In genomic region chr9:16709936-16710335, GRCh38 we compare ENCODE assay signal across 22 cellular contexts.
"Had no signal": no experiment of that assay in that cellular context is flagged by ENCODE, and none has a peak within 500 bp of the region (broad histone marks: within the 10 kb centered on the region; RNA-seq: fewer than 3 reads in every experiment).

No MANE protein-coding gene starts in this region.

- H3K36me3 ChIP-seq: esophagus muscularis mucosa, neutrophil, ovary, vagina had no signal

- H3K4me3 ChIP-seq: coronary artery, esophagus muscularis mucosa, lung, ovary, vagina had no signal

- H3K27ac Mint-ChIP-seq: activated naive CD8-positive, alpha-beta T cell treated with anti-CD3 and anti-CD28 coated beads, Interleukin-2, amount 10 ng/mL, durations not matched to agents 7 days and 5 days; naive thymus-derived CD4-positive, alpha-beta T cell; stimulated activated memory B cell treated with anti-CD40 and anti-IgM and Interleukin-4, amounts not matched to agents 10 μg/mL and 1 μg/mL and 100 μg/mL, for 72 hours; T-helper 17 cell had no signal

- ATAC-seq: naive thymus-derived CD4-positive, alpha-beta T cell; right cardiac atrium; stimulated activated memory B cell treated with anti-CD40 and anti-IgM and Interleukin-4, amounts not matched to agents 10 μg/mL and 1 μg/mL and 100 μg/mL, for 72 hours; T-helper 17 cell had no signal

- H3K27me3 ChIP-seq: esophagus muscularis mucosa, neutrophil, ovary, vagina had no signal

- H3K9me3 ChIP-seq: esophagus muscularis mucosa, neutrophil, ovary, psoas muscle, vagina had no signal

- DNase-seq: activated CD4-positive, alpha-beta T cell treated with anti-CD3 and anti-CD28 coated beads for 4 hours; activated CD4-positive, alpha-beta T cell treated with anti-CD3 and anti-CD28 coated beads, Interleukin-2, amount 50 U/mL, for 48 hours; activated CD4-positive, CD25-positive, alpha-beta regulatory T cell; activated naive CD4-positive, alpha-beta T cell treated with Interleukin-2 at 50 U/mL for 16 hours; activated naive CD8-positive, alpha-beta T cell treated with anti-CD3 and anti-CD28 coated beads, Interleukin-2, amount 10 ng/mL, durations not matched to agents 7 days and 5 days; activated T-cell treated with anti-CD3 and anti-CD28 coated beads, Interleukin-2, amount 50 U/mL, for 48 hours; amniotic stem cell; hippocampal formation; islet precursor cell; naive thymus-derived CD4-positive, alpha-beta T cell; ovary; psoas muscle; right cardiac atrium; stimulated activated CD4-positive, alpha-beta T cell treated with anti-CD3 and anti-CD28 coated beads, Interleukin-1b, Interleukin-23, amount 100 ng/mL, for 48 hours; T-helper 17 cell; trophoblast cell had no signal

- H3K4me3 Mint-ChIP-seq: activated naive CD8-positive, alpha-beta T cell treated with anti-CD3 and anti-CD28 coated beads, Interleukin-2, amount 10 ng/mL, durations not matched to agents 7 days and 5 days; naive thymus-derived CD4-positive, alpha-beta T cell; stimulated activated memory B cell treated with anti-CD40 and anti-IgM and Interleukin-4, amounts not matched to agents 10 μg/mL and 1 μg/mL and 100 μg/mL, for 72 hours; T-helper 17 cell had no signal

- H3K9me3 Mint-ChIP-seq: activated naive CD8-positive, alpha-beta T cell treated with anti-CD3 and anti-CD28 coated beads, Interleukin-2, amount 10 ng/mL, durations not matched to agents 7 days and 5 days had no signal

- H3K36me3 Mint-ChIP-seq: activated naive CD8-positive, alpha-beta T cell treated with anti-CD3 and anti-CD28 coated beads, Interleukin-2, amount 10 ng/mL, durations not matched to agents 7 days and 5 days; naive thymus-derived CD4-positive, alpha-beta T cell; stimulated activated memory B cell treated with anti-CD40 and anti-IgM and Interleukin-4, amounts not matched to agents 10 μg/mL and 1 μg/mL and 100 μg/mL, for 72 hours had no signal

- H3K4me1 ChIP-seq: vagina had no signal

- H3K4me1 Mint-ChIP-seq: stimulated activated memory B cell treated with anti-CD40 and anti-IgM and Interleukin-4, amounts not matched to agents 10 μg/mL and 1 μg/mL and 100 μg/mL, for 72 hours; T-helper 17 cell had no signal

- H3K27ac ChIP-seq: coronary artery, neutrophil, vagina had no signal

- H3K27me3 Mint-ChIP-seq: activated naive CD8-positive, alpha-beta T cell treated with anti-CD3 and anti-CD28 coated beads, Interleukin-2, amount 10 ng/mL, durations not matched to agents 7 days and 5 days; stimulated activated memory B cell treated with anti-CD40 and anti-IgM and Interleukin-4, amounts not matched to agents 10 μg/mL and 1 μg/mL and 100 μg/mL, for 72 hours; T-helper 17 cell had no signal
